Comparison of ENCODE assay signal across 8 cellular contexts in the genomic region with DNA sequence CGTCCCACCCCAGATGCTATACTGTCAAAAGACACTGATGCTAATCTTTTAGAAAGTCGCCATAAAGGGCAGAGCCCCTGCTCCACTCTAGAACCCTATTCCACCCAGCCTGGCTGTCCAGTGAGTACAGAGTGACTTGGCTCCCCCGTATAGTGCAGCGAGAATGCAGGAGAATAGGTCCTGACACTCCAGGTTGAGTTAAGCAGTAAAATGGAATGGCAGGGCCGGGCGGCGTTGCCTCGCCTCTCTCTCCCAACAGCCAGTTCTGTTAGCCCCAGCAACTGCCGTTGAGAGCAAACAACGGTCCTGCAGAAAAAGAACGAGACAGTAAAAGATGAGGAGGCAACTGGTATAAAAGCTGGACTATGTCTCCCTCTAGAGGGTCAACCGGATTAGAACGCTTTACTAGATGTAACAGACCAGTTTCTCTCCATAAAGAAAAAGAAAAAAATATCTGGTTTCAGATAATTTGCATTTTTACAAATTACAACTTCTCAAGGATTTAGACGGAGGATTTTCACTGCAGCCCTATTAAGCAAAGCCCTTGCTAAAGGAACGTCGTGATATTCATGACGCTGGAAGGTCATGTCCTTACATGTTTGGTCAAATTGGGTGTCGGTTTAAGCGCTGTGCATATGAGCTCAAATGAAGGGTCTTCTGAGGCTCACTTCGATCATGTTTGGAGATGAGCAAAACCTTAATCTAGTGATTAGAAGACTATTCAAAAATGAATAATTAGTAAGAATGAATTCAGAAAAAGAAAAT.
DNase-seq lines count a peak whose midpoint lies in the region; ATAC-seq and TF ChIP-seq lines count a peak whose summit lies in the region.

No MANE protein-coding gene starts in this region.

- no peaks in the 10 kb centered on the region for H3K36me3 Mint-ChIP-seq in CD4-positive, alpha-beta T cell (ENCODE audit: low read depth)

- no peak overlapping the region for H3K27ac Mint-ChIP-seq in CD4-positive, alpha-beta T cell

- ATAC-seq in CD4-positive, alpha-beta T cell (ENCODE audit: poor library complexity) = peak; percentile 93
- ATAC-seq in GM19328 (IDR thresholded peaks at IDR 0.05; ENCODE audit: unreplicated experiment) (peak; percentile 89), HG03432 (IDR thresholded peaks at IDR 0.05; ENCODE audit: unreplicated experiment) (peak; percentile 97)

- peaks cover 49% of the 10 kb centered on the region for H3K27me3 Mint-ChIP-seq in CD4-positive, alpha-beta T cell

- peak; percentile 68 for TF ChIP-seq CTCF in CD4-positive, alpha-beta T cell (IDR thresholded peaks at IDR 0.05)
- TF ChIP-seq CTCF in dorsolateral prefrontal cortex (IDR thresholded peaks at IDR 0.05 in 54 of 56, conservative IDR thresholded peaks at IDR 0.05 in 2 of 56; ENCODE audit: low read depth in 1 of 56, partially characterized antibody in 56 of 56) = peak; percentile 52 to 97 (median 84)
- TF ChIP-seq CTCF in liver (IDR thresholded peaks at IDR 0.05; ENCODE audit: low read depth, low read length, missing input control) = peak; percentile 71

- H3K36me3 ChIP-seq in liver (ENCODE audit: control insufficient read depth in 4 of 4, insufficient read depth in 3 of 4, low read depth in 1 of 4, low read length in 3 of 4) = no peaks in the 10 kb centered on the region

- H3K4me1 ChIP-seq in liver (ENCODE audit: control insufficient read depth in 4 of 4, insufficient read depth in 4 of 4, low read length in 3 of 4) = peaks cover 12 to 30% (median 28%) of the 10 kb centered on the region in 4 donors

- H3K4me3 ChIP-seq in dorsolateral prefrontal cortex (peak overlapping the region; percentile 36 to 77 (median 65)), liver (ENCODE audit: low read depth in 1 of 3, low read length in 3 of 3) (peak overlapping the region; percentile 21 to 61 (median 45))

- TF ChIP-seq RAD21 in liver (IDR thresholded peaks at IDR 0.05) = peak; percentile 96 to 98

- H3K9me3 Mint-ChIP-seq in CD4-positive, alpha-beta T cell = no peaks in the 10 kb centered on the region

- peaks cover 42% of the 10 kb centered on the region for H3K27me3 ChIP-seq in CD4-positive, alpha-beta T cell (ENCODE audit: control insufficient read depth, insufficient read depth, low read length)
- H3K27me3 ChIP-seq in dorsolateral prefrontal cortex (peaks cover 0 to 19% (median 7%) of the 10 kb centered on the region in 45 donors), liver (ENCODE audit: control insufficient read depth in 4 of 4, insufficient read depth in 4 of 4, low read length in 3 of 4) (peaks cover 5 to 9% (median 5%) of the 10 kb centered on the region in 4 donors)

- 6% methylated on average over 20 of the region's 20 CpGs for WGBS in liver

- POLR2A ChIA-PET in CD4-positive, alpha-beta T cell (lab: Charles Lee) = interaction anchor here (1.1 to 1.8 kb wide), 2 partner anchors 15 to 34 kb away, joined by 3 to 7 read pairs; no protein-coding TSS in a partner anchor

- H3K4me1 Mint-ChIP-seq in CD4-positive, alpha-beta T cell (ENCODE audit: low read depth) = peaks cover 24% of the 10 kb centered on the region

- intact Hi-C loops in CD4-positive, alpha-beta T cell (cut with DNase I, micrococcal nuclease) = loop anchor here in 1 of 2 experiments (5.0 kb wide), 2 partner anchors 65 to 185 kb away; no protein-coding TSS in a partner anchor
- intact Hi-C loops in dorsolateral prefrontal cortex (cut with DNase I) = loop anchor here in 1 of 2 donors (10.0 kb wide), 1 partner anchor 188 kb away; no protein-coding TSS in a partner anchor

- peak in 7 of 10 experiments; percentile 18 to 46 (median 31) for DNase-seq in CD4-positive, alpha-beta T cell
- DNase-seq in NCI-H226 (peak; percentile 76), dorsolateral prefrontal cortex (peak; percentile 22 to 67 (median 60))
- peak; percentile 22 for DNase-seq in activated CD4-positive, alpha-beta T cell treated with anti-CD3 and anti-CD28 coated beads for 1 hour
- peak; percentile 58 for DNase-seq in stimulated activated CD4-positive, alpha-beta T cell treated with anti-CD3 and anti-CD28 coated beads, Interleukin-4, amount 100 ng/mL, for 24 hours

- peak overlapping the region; percentile 82 for H3K4me3 Mint-ChIP-seq in CD4-positive, alpha-beta T cell

- CTCF ChIA-PET in CD4-positive, alpha-beta T cell (lab: Charles Lee) = interaction anchor here (0.7 to 1.4 kb wide), 4 partner anchors 11 to 69 kb away, joined by 3 to 4 read pairs (median 3); no protein-coding TSS in a partner anchor

- no peak overlapping the region for H3K9ac ChIP-seq in liver (ENCODE audit: low read depth in 1 of 2, low read length in 2 of 2)

- no peaks in the 10 kb centered on the region for H3K9me3 ChIP-seq in CD4-positive, alpha-beta T cell (ENCODE audit: control insufficient read depth, low read length)
- no peaks in the 10 kb centered on the region for H3K9me3 ChIP-seq in liver (ENCODE audit: control insufficient read depth in 4 of 4, low read length in 3 of 4)

- no peak overlapping the region for H3K27ac ChIP-seq in CD4-positive, alpha-beta T cell (ENCODE audit: low read depth, low read length)
- H3K27ac ChIP-seq in dorsolateral prefrontal cortex (peak overlapping the region in 51 of 59 donors; percentile 1 to 89 (median 73)), liver (ENCODE audit: low read depth in 1 of 2, low read length in 2 of 2) (no peak overlapping the region)

TF ChIP-seq in liver, 16 proteins besides CTCF, POLR2A, EP300 and RAD21:
- TF ChIP-seq, protein P1, sequence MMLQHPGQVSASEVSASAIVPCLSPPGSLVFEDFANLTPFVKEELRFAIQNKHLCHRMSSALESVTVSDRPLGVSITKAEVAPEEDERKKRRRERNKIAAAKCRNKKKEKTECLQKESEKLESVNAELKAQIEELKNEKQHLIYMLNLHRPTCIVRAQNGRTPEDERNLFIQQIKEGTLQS (IDR thresholded peaks at IDR 0.05) = no peak
- peak; percentile 15 to 29 for TF ChIP-seq HNF4A (conservative IDR thresholded peaks at IDR 0.05)

Comparison
In these comparisons a context has a peak if more than half of its experiments do, and no peak if none do; other contexts are left out.
1. DNase-seq: peak in every context shown above with its lines; median percentile 76 in NCI-H226; 60 in dorsolateral prefrontal cortex; 58 in stimulated activated CD4-positive, alpha-beta T cell treated with anti-CD3 and anti-CD28 coated beads, Interleukin-4, amount 100 ng/mL, for 24 hours; 31 in CD4-positive, alpha-beta T cell; 22 in activated CD4-positive, alpha-beta T cell treated with anti-CD3 and anti-CD28 coated beads for 1 hour.
2. H3K27ac ChIP-seq: peak in dorsolateral prefrontal cortex (51 of 59); none in CD4-positive, alpha-beta T cell (single experiment) and liver (0 of 2).
3. Peak in every context shown above with its lines, with median percentiles within 50 percentile points of each other: ATAC-seq and CTCF ChIP-seq.